ENCODE assay signal across 11 cellular contexts in genomic region chr16:89366561-89367537, GRCh38.
DNase-seq lines count a peak whose midpoint lies in the region; ATAC-seq, FAIRE-seq and TF ChIP-seq lines count a peak whose summit lies in the region.
"Had no signal": no experiment of that assay in that cellular context is flagged by ENCODE, and none has a peak within 500 bp of the region (broad histone marks: within the 10 kb centered on the region; RNA-seq: fewer than 3 reads in every experiment).

No MANE protein-coding gene starts in this region.

- no peak for FAIRE-seq in kidney (lab: Jason Lieb, UNC)

- no peaks in the 10 kb centered on the region for H3K9me3 ChIP-seq in right atrium auricular region
- H3K9me3 ChIP-seq in SJCRH30 (replicated peaks): no peaks in the 10 kb centered on the region
- no peaks in the 10 kb centered on the region for H3K9me3 ChIP-seq in kidney (ENCODE audit: control insufficient read depth in 1 of 2, low read length in 2 of 2)
- no peaks in the 10 kb centered on the region for H3K9me3 ChIP-seq in thyroid gland

- WGBS in thyroid gland, 2 donors: 82% methylated on average over 29 to 32 of the region's 37 CpGs

- no peak overlapping the region for H3K9ac ChIP-seq in kidney (ENCODE audit: low read length in 2 of 2)

- TF ChIP-seq POLR2A in thyroid gland (IDR thresholded peaks at IDR 0.05): no peak

- no peaks in the 10 kb centered on the region for H3K27me3 ChIP-seq in right atrium auricular region
- H3K27me3 ChIP-seq in SJCRH30: no peaks in the 10 kb centered on the region
- no peaks in the 10 kb centered on the region for H3K27me3 ChIP-seq in thyroid gland
- H3K27me3 ChIP-seq: foreskin keratinocyte had no signal

- intact Hi-C loops in left cardiac atrium (cut with DNase I) (no loop called here), kidney (cut with DNase I) (no loop called here), thyroid gland (cut with DNase I) (no loop called here)

- DNase-seq in left cardiac atrium: no peak
- DNase-seq in right atrium auricular region (ENCODE audit: low spot score): no peak
- DNase-seq in SJCRH30: peak; percentile 70 to 77
- peak; percentile 64 for DNase-seq in kidney
- DNase-seq in thyroid gland: peak; percentile 24 to 27
- DNase-seq in DMS153 treated with DMSO at 0.1 percent for 48 hours (lab: John Stamatoyannopoulos, UW; ENCODE audit: unreplicated experiment): no peak
- no peak for DNase-seq in cerebellar nuclear complex (lab: John Stamatoyannopoulos, UW)
- DNase-seq in DMS53 treated with DMSO at 0.1 percent for 48 hours (lab: John Stamatoyannopoulos, UW; ENCODE audit: unreplicated experiment): no peak
- DNase-seq: NCI-H1092, NCI-H510A had no signal

- no peaks in the 10 kb centered on the region for H3K36me3 ChIP-seq in right atrium auricular region
- 0 out of 2 replicates have a peak, but pooled peaks cover 2% of the 10 kb centered on the region for H3K36me3 ChIP-seq in SJCRH30
- no peaks in the 10 kb centered on the region for H3K36me3 ChIP-seq in kidney (ENCODE audit: control insufficient read depth in 1 of 2, insufficient read depth in 2 of 2, low read length in 2 of 2)
- no peaks in the 10 kb centered on the region for H3K36me3 ChIP-seq in thyroid gland

- TF ChIP-seq CTCF in right atrium auricular region (IDR thresholded peaks at IDR 0.05) (no peak), kidney (IDR thresholded peaks at IDR 0.05; ENCODE audit: borderline replicate concordance, extremely low read depth, insufficient read depth) (no peak), thyroid gland (IDR thresholded peaks at IDR 0.05) (no peak)

- no peak overlapping the region for H3K27ac ChIP-seq in right atrium auricular region
- peak overlapping the region; percentile 94 for H3K27ac ChIP-seq in SJCRH30
- no peak overlapping the region for H3K27ac ChIP-seq in kidney (ENCODE audit: low read depth in 2 of 2, low read length in 2 of 2)
- H3K27ac ChIP-seq in thyroid gland: no peak overlapping the region
- H3K27ac ChIP-seq: foreskin keratinocyte had no signal

- peak; percentile 6 to 12 for ATAC-seq in left cardiac atrium
- ATAC-seq: foreskin keratinocyte had no signal

- H3K4me3 ChIP-seq in right atrium auricular region (no peak overlapping the region), SJCRH30 (peak overlapping the region; percentile 44), kidney (ENCODE audit: low read length in 2 of 2) (no peak overlapping the region), thyroid gland (replicated peaks in 1 of 3) (no peak overlapping the region)

- H3K4me1 ChIP-seq in right atrium auricular region: peaks cover 0 to 81% of the 10 kb centered on the region in 2 donors
- peaks cover 51% of the 10 kb centered on the region for H3K4me1 ChIP-seq in SJCRH30
- peaks cover 10 to 31% of the 10 kb centered on the region in 2 donors for H3K4me1 ChIP-seq in kidney (ENCODE audit: control insufficient read depth in 1 of 2, insufficient read depth in 1 of 2, low read depth in 1 of 2, low read length in 2 of 2)
- H3K4me1 ChIP-seq in thyroid gland: peaks cover 52 to 59% of the 10 kb centered on the region in 2 donors

Comparison
In these comparisons a context has a peak if more than half of its experiments do, and no peak if none do; other contexts are left out.
1. DNase-seq: peak in SJCRH30 (2 of 2), kidney (single experiment) and thyroid gland (2 of 2); none in left cardiac atrium (single experiment), right atrium auricular region (single experiment), DMS153 treated with DMSO at 0.1 percent for 48 hours (single experiment), cerebellar nuclear complex (0 of 2) and DMS53 treated with DMSO at 0.1 percent for 48 hours (single experiment).